1 cellular context compared by ENCODE assay signal in the genomic region with DNA sequence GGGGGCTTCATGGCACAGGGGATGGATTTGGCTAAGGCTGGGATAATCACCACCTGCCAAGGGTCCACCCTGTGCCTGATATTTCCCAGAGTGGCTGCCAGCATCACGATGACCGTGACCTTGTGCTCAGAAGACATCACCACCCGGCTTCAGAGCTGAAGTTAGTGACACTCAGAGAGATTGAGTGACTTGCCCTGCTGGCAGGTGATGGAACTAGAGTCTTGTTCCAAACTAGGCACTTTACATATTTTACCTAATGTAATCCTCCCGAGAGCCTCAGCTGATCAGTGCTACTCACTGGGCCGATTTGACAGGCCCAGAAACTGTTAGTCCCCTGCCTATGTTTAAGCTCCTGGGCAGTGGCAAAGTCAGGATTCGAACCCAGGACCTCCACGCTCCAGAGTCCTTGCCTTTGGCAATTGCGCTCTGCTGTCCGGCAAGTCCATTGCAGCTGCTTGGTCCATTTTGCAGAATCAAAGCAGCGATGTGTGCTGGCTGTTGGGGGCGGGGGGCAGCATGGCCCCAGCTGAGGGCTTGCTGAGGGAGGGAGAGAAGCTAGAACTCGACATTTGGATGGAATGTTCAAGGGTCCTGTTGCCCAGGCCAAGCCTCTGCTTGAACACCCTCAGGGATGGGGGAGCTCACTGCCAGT.
TF ChIP-seq lines count a peak whose summit lies in the region.

No MANE protein-coding gene starts in this region.

TF ChIP-seq in GM23338, 12 proteins besides CTCF, POLR2A, EP300 and RAD21 (continued from another document):
- TF ChIP-seq REST (IDR thresholded peaks at IDR 0.05; ENCODE audit: unreplicated experiment): no peak
- TF ChIP-seq JUNB (IDR thresholded peaks at IDR 0.05; ENCODE audit: unreplicated experiment): no peak
- TF ChIP-seq POLR2AphosphoS5 (IDR thresholded peaks at IDR 0.05; ENCODE audit: low read depth): no peak
- no peak for TF ChIP-seq CREB1 (CRISPR knock-in tag; IDR thresholded peaks at IDR 0.05; ENCODE audit: low read depth)
- TF ChIP-seq ETS1 (IDR thresholded peaks at IDR 0.05): no peak
- no peak for TF ChIP-seq ZNF462 (CRISPR knock-in tag; IDR thresholded peaks at IDR 0.05)
- no peak for TF ChIP-seq ZNF114 (CRISPR knock-in tag; IDR thresholded peaks at IDR 0.05)
- no peak for TF ChIP-seq EZH2phosphoT487 (IDR thresholded peaks at IDR 0.05; ENCODE audit: unreplicated experiment)
